In genomic region chr9:34606908-34607307, GRCh38 we compare ENCODE assay signal across 29 cellular contexts. TPM values are rescaled to one million over a fixed set of nuclear protein-coding genes. Genes with fewer than 3 reads are reported as not detected.
A peak's percentile ranks its signal among the peaks of the same experiment; 100 is the strongest.
DNase-seq lines count a peak whose midpoint lies in the region; ATAC-seq, FAIRE-seq and TF ChIP-seq lines count a peak whose summit lies in the region.
"Had no signal": no experiment of that assay in that cellular context is flagged by ENCODE, and none has a peak within 500 bp of the region (broad histone marks: within the 10 kb centered on the region; RNA-seq: fewer than 3 reads in every experiment).

No MANE protein-coding gene starts in this region.

- CTCF ChIA-PET in K562 (lab: Yijun Ruan, JAX; ENCODE audit: low intra/inter-chr PET ratio): no interaction called here

- no peaks in the 10 kb centered on the region for H3K27me3 ChIP-seq in K562 (ENCODE audit: control insufficient read depth in 2 of 2, insufficient read depth in 2 of 2, low read length in 2 of 2)
- no peaks in the 10 kb centered on the region for H3K27me3 ChIP-seq in right lobe of liver
- H3K27me3 ChIP-seq: BE2C had no signal

- no peak for TF ChIP-seq EP300 in K562 (IDR thresholded peaks at IDR 0.05; ENCODE audit: low read length)

- H3K36me3 ChIP-seq in K562 (ENCODE audit: control insufficient read depth, insufficient read depth, low read length): peaks cover 10% of the 10 kb centered on the region; the same call in 1 of the 3 replicates
- H3K36me3 ChIP-seq in right lobe of liver: no peaks in the 10 kb centered on the region
- H3K36me3 ChIP-seq: BE2C had no signal

- no peak for TF ChIP-seq POLR2A in K562 (conservative IDR thresholded peaks at IDR 0.05)
- no peak for TF ChIP-seq POLR2A in right lobe of liver (IDR thresholded peaks at IDR 0.05)

- DNase-seq in COLO668 (lab: John Stamatoyannopoulos, UW; ENCODE audit: unreplicated experiment) (peak; percentile 34), K562 (ENCODE audit: extremely low read depth in 1 of 4, low spot score in 3 of 4) (peak in 2 of 4 experiments; percentile 34 to 39), right lobe of liver (no peak), cerebellar cortex (ENCODE audit: low spot score) (no peak), kidney glomerular epithelial cell (lab: John Stamatoyannopoulos, UW) (no peak), GM10266 (ENCODE audit: extremely low spot score) (no peak)
- DNase-seq: 8988T; ACHN; BE2C; CD8-positive, alpha-beta memory T cell; DMS153; GOT3; HFFc6; KBM-7; MV-4-11; NCI-H1105; NCI-H1436 treated with DMSO at 0.1 percent for 48 hours; NCI-H2029; NCI-H446; NCI-H524 treated with DMSO at 0.1 percent for 48 hours; NCI-H774; RPMI8226; SHP77 had no signal

- H3K27ac ChIP-seq in K562 (ENCODE audit: extremely low read depth, low read depth, low read length): no peak overlapping the region
- H3K27ac ChIP-seq in right lobe of liver: peak overlapping the region in 1 of 3 donors; percentile 32

- H3K9ac ChIP-seq in K562 (ENCODE audit: insufficient read depth in 1 of 2, low read depth in 2 of 2, low read length in 2 of 2): no peak overlapping the region

- no peak for TF ChIP-seq RAD21 in K562 (CRISPR knock-in tag; conservative IDR thresholded peaks at IDR 0.05 in 1 of 2, IDR thresholded peaks at IDR 0.05 in 1 of 2)

- no peaks in the 10 kb centered on the region for H3K9me1 ChIP-seq in K562 (ENCODE audit: control insufficient read depth, insufficient read depth, low read length)

- peaks cover 17% of the 10 kb centered on the region for H3K79me2 ChIP-seq in K562 (ENCODE audit: control insufficient read depth, insufficient read depth, low read length)

- no peak overlapping the region for H3K4me3 ChIP-seq in K562
- no peak overlapping the region for H3K4me3 ChIP-seq in right lobe of liver
- H3K4me3 ChIP-seq: HAP-1 had no signal

- intact Hi-C loops in K562 (cut with micrococcal nuclease) (no loop called here), right lobe of liver (cut with DNase I) (no loop called here)

- TF ChIP-seq CTCF in K562 (IDR thresholded peaks at IDR 0.05 in 2 of 3, conservative IDR thresholded peaks at IDR 0.05 in 1 of 3; ENCODE audit: insufficient read depth in 2 of 3, low read depth in 1 of 3, low read length in 3 of 3): no peak
- TF ChIP-seq CTCF in right lobe of liver (IDR thresholded peaks at IDR 0.05): no peak
- TF ChIP-seq CTCF in GM10266 (IDR thresholded peaks at IDR 0.05; ENCODE audit: control insufficient read depth, insufficient read depth, low read depth, missing control alignments): no peak

- 29% methylated on average over 2 of the region's 3 CpGs for WGBS in K562 (ENCODE audit: insufficient coverage, low coverage, missing lambda C conversion rate)
- WGBS in right lobe of liver (ENCODE audit: insufficient coverage, low coverage, low lambda C conversion rate, missing lambda C conversion rate): 41% methylated on average over 2 of the region's 3 CpGs

- peaks cover 7 to 9% of the 10 kb centered on the region in 2 experiments; a peak in 4 of 5 replicates for H3K4me1 ChIP-seq in K562 (replicated peaks in 1 of 2; ENCODE audit: control insufficient read depth in 2 of 2, insufficient read depth in 2 of 2, low read length in 2 of 2)
- peaks cover 0 to 22% (median 6%) of the 10 kb centered on the region in 4 donors for H3K4me1 ChIP-seq in right lobe of liver
- H3K4me1 ChIP-seq: BE2C had no signal

- ATAC-seq in K562 (no peak), right lobe of liver (peak; percentile 63 to 77 (median 72))

- POLR2A ChIA-PET in K562 (lab: Yijun Ruan, JAX): interaction anchor here (0.6 kb wide), 2 partner anchors 87 to 213 kb away, joined by 3 read pairs; no protein-coding TSS in a partner anchor

- no TSS peak for BruUV-seq in K562 (replicated peaks; lab: Mats Ljungman, UMichigan)

- H2AFZ ChIP-seq in K562 (ENCODE audit: low read depth, low read length): no peak overlapping the region

- H3K4me2 ChIP-seq in K562 (ENCODE audit: insufficient read depth, low read length): no peak overlapping the region

- H3K9me3 ChIP-seq in K562 (replicated peaks; ENCODE audit: control insufficient read depth, insufficient read depth, low read depth, low read length) (no peaks in the 10 kb centered on the region), right lobe of liver (no peaks in the 10 kb centered on the region)
- H3K9me3 ChIP-seq: BE2C, HAP-1 had no signal

- in situ Hi-C loops in K562 (cut with MboI): loop anchor here (10.0 kb wide), 1 partner anchor 202 kb away; no protein-coding TSS in a partner anchor

- FAIRE-seq in K562 (lab: Jason Lieb, UNC): peak; percentile 15

- peaks cover 5% of the 10 kb centered on the region; the same call in 1 of the 2 replicates for H4K20me1 ChIP-seq in K562 (replicated peaks; ENCODE audit: control insufficient read depth, insufficient read depth, low read length)

RNA-seq across cellular contexts. Expression of gene RPP25L, which starts 5.0 kb away (rescaled TPM):
- total RNA-seq in K562 (2011; cell fraction: chromatin; rRNA removed; ENCODE audit: low replicate concordance): 4.8 and 13.1 TPM in 2 replicates
- 24.3 and 25.9 TPM in 2 replicates for total RNA-seq in K562 (2011; cell fraction: nucleolus; rRNA removed)
- 14.3 and 16.9 TPM in 2 replicates for total RNA-seq in K562 (2011; cell fraction: nucleoplasm; rRNA removed)
- total RNA-seq in K562 (2014; rRNA removed) (42.0 and 51.6 TPM in 2 replicates), K562 (2014; rRNA removed; fragmentation: Illumina TruSeq; extraction: Trizol) (12.1 and 19.1 TPM in 2 replicates), K562 (2015; rRNA removed; fragmentation: Illumina TruSeq; extraction: Trizol) (24.6 and 25.4 TPM in 2 replicates), K562 (2021) (34.9 and 38.2 TPM in 2 replicates), right lobe of liver (10 to 100 TPM; 15.2 to 29.1 (median 25.0) TPM)
- polyA plus RNA-seq in K562 (2011; rRNA removed) (31.5 and 36.7 TPM in 2 replicates), K562 (2014; fragmentation: Illumina TruSeq; extraction: Trizol) (19.7 and 39.2 TPM in 2 replicates), K562 (2014; fragmentation: Nextera tagmentation; extraction: Ambion mirVana) (10 to 100 TPM; 16.3 to 29.0 TPM), K562 (2014; rRNA removed) (43.7 and 48.2 TPM in 2 replicates)
- 43.6 and 104 TPM in 2 replicates for polyA plus RNA-seq in K562 (2011; cell fraction: cytosol; rRNA removed)
- 25.2 and 35.0 TPM in 2 replicates for polyA plus RNA-seq in K562 (2011; cell fraction: nucleus; rRNA removed)
- polyA plus RNA-seq in K562 (2012): 38.1 and 40.0 TPM in 2 replicates
- 6.4 and 8.7 TPM in 2 replicates for polyA minus RNA-seq in K562 (2011; rRNA and poly(A)+ RNA removed)
- polyA minus RNA-seq in K562 (2011; cell fraction: cytosol; rRNA and poly(A)+ RNA removed): 15.8 and 16.4 TPM in 2 replicates
- 8.1 and 13.2 TPM in 2 replicates for polyA minus RNA-seq in K562 (2011; cell fraction: nucleus; rRNA and poly(A)+ RNA removed)

RNA-seq across cellular contexts. Expression of gene DCTN3, which starts 13.4 kb away (rescaled TPM):
- total RNA-seq in K562 (2011; cell fraction: chromatin; rRNA removed; ENCODE audit: low replicate concordance): 25.9 and 51.8 TPM in 2 replicates
- total RNA-seq in K562 (2011; cell fraction: nucleolus; rRNA removed): 32.0 and 36.7 TPM in 2 replicates
- total RNA-seq in K562 (2011; cell fraction: nucleoplasm; rRNA removed): 37.9 and 46.9 TPM in 2 replicates
- total RNA-seq in K562 (2014; rRNA removed) (50.8 and 74.8 TPM in 2 replicates), K562 (2014; rRNA removed; fragmentation: Illumina TruSeq; extraction: Trizol) (30.8 and 31.3 TPM in 2 replicates), K562 (2015; rRNA removed; fragmentation: Illumina TruSeq; extraction: Trizol) (37.2 and 38.2 TPM in 2 replicates), K562 (2021) (51.0 and 53.4 TPM in 2 replicates), right lobe of liver (10 to 100 TPM; 26.4 to 36.8 (median 32.7) TPM)
- polyA plus RNA-seq in K562 (2011; rRNA removed) (44.5 and 76.3 TPM in 2 replicates), K562 (2014; fragmentation: Illumina TruSeq; extraction: Trizol) (41.9 and 47.0 TPM in 2 replicates), K562 (2014; fragmentation: Nextera tagmentation; extraction: Ambion mirVana) (10 to 100 TPM; 11.0 to 26.2 TPM), K562 (2014; rRNA removed) (45.1 and 49.2 TPM in 2 replicates)
- 55.4 and 58.3 TPM in 2 replicates for polyA plus RNA-seq in K562 (2011; cell fraction: cytosol; rRNA removed)
- 73.3 and 73.7 TPM in 2 replicates for polyA plus RNA-seq in K562 (2011; cell fraction: nucleus; rRNA removed)
- 80.4 and 98.2 TPM in 2 replicates for polyA plus RNA-seq in K562 (2012)
- 23.0 and 41.7 TPM in 2 replicates for polyA minus RNA-seq in K562 (2011; rRNA and poly(A)+ RNA removed)
- 12.4 and 19.5 TPM in 2 replicates for polyA minus RNA-seq in K562 (2011; cell fraction: cytosol; rRNA and poly(A)+ RNA removed)
- 20.6 and 25.7 TPM in 2 replicates for polyA minus RNA-seq in K562 (2011; cell fraction: nucleus; rRNA and poly(A)+ RNA removed)

RNA-seq across cellular contexts. Expression of gene CNTFR, which starts 17.4 kb away (rescaled TPM):
- not detected in 2 replicates for total RNA-seq in K562 (2011; cell fraction: chromatin; rRNA removed; ENCODE audit: low replicate concordance)
- not detected in 2 replicates for total RNA-seq in K562 (2011; cell fraction: nucleolus; rRNA removed)
- not detected in 2 replicates for total RNA-seq in K562 (2011; cell fraction: nucleoplasm; rRNA removed)
- not detected in 2 replicates for total RNA-seq in K562 (2014; rRNA removed)
- total RNA-seq in K562 (2014; rRNA removed; fragmentation: Illumina TruSeq; extraction: Trizol): not detected in 2 replicates
- total RNA-seq in K562 (2015; rRNA removed; fragmentation: Illumina TruSeq; extraction: Trizol): not detected in 2 replicates
- not detected in 2 replicates for total RNA-seq in K562 (2021)
- not detected in 2 replicates for polyA plus RNA-seq in K562 (2011; rRNA removed)
- not detected in 2 replicates for polyA plus RNA-seq in K562 (2011; cell fraction: cytosol; rRNA removed)
- not detected in 2 replicates for polyA plus RNA-seq in K562 (2011; cell fraction: nucleus; rRNA removed)
- polyA plus RNA-seq in K562 (2012): not detected in 2 replicates
- polyA plus RNA-seq in K562 (2014; fragmentation: Illumina TruSeq; extraction: Trizol): not detected in 2 replicates
- not detected for polyA plus RNA-seq in K562 (2014; fragmentation: Nextera tagmentation; extraction: Ambion mirVana)
- polyA plus RNA-seq in K562 (2014; rRNA removed): not detected in 2 replicates
- not detected in 2 replicates for polyA minus RNA-seq in K562 (2011; rRNA and poly(A)+ RNA removed)
- not detected in 2 replicates for polyA minus RNA-seq in K562 (2011; cell fraction: cytosol; rRNA and poly(A)+ RNA removed)
- polyA minus RNA-seq in K562 (2011; cell fraction: nucleus; rRNA and poly(A)+ RNA removed): not detected in 2 replicates
- 10 to 100 TPM in 1 of 6 experiments, 1 to 10 TPM in 4, under 1 TPM in 1; 0.71 to 12.5 (median 3.4) TPM for total RNA-seq in right lobe of liver
- total RNA-seq: CD8-positive, alpha-beta memory T cell; Daoy; HFFc6; HT1080; LHCN-M2; MCF 10A had no signal
- polyA plus RNA-seq: CD14-positive monocyte; CD8-positive, alpha-beta memory T cell had no signal

RNA-seq across cellular contexts. Expression of gene ARID3C, which starts 22.0 kb away (rescaled TPM):
- not detected in 2 replicates for total RNA-seq in K562 (2011; cell fraction: chromatin; rRNA removed; ENCODE audit: low replicate concordance)
- not detected in 2 replicates for total RNA-seq in K562 (2011; cell fraction: nucleolus; rRNA removed)
- total RNA-seq in K562 (2011; cell fraction: nucleoplasm; rRNA removed): not detected in 2 replicates
- total RNA-seq in K562 (2014; rRNA removed) (not detected in 2 replicates), K562 (2014; rRNA removed; fragmentation: Illumina TruSeq; extraction: Trizol) (not detected in 2 replicates), K562 (2015; rRNA removed; fragmentation: Illumina TruSeq; extraction: Trizol) (not detected in 2 replicates), K562 (2021) (not detected in 2 replicates), right lobe of liver (1 to 10 TPM; 1.7 to 6.7 (median 2.5) TPM)
- polyA plus RNA-seq in K562 (2011; rRNA removed) (not detected in 2 replicates), K562 (2014; fragmentation: Illumina TruSeq; extraction: Trizol) (not detected in 2 replicates), K562 (2014; fragmentation: Nextera tagmentation; extraction: Ambion mirVana) (not detected), K562 (2014; rRNA removed) (not detected in 2 replicates)
- polyA plus RNA-seq in K562 (2011; cell fraction: cytosol; rRNA removed): not detected in 2 replicates
- polyA plus RNA-seq in K562 (2011; cell fraction: nucleus; rRNA removed): not detected in 2 replicates
- polyA plus RNA-seq in K562 (2012): not detected in 2 replicates
- not detected in 2 replicates for polyA minus RNA-seq in K562 (2011; rRNA and poly(A)+ RNA removed)
- polyA minus RNA-seq in K562 (2011; cell fraction: cytosol; rRNA and poly(A)+ RNA removed): not detected in 2 replicates
- not detected in 2 replicates for polyA minus RNA-seq in K562 (2011; cell fraction: nucleus; rRNA and poly(A)+ RNA removed)
- total RNA-seq: Daoy, HT1080, MCF 10A had no signal
- polyA plus RNA-seq: CD14-positive monocyte; CD8-positive, alpha-beta memory T cell had no signal

RNA-seq across cellular contexts. Expression of gene SIGMAR1, which starts 30.7 kb away (rescaled TPM):
- 21.4 and 50.2 TPM in 2 replicates for total RNA-seq in K562 (2011; cell fraction: chromatin; rRNA removed; ENCODE audit: low replicate concordance)
- total RNA-seq in K562 (2011; cell fraction: nucleolus; rRNA removed): 73.4 and 78.2 TPM in 2 replicates
- total RNA-seq in K562 (2011; cell fraction: nucleoplasm; rRNA removed): 74.2 and 94.8 TPM in 2 replicates
- 43.0 and 57.5 TPM in 2 replicates for total RNA-seq in K562 (2014; rRNA removed)
- total RNA-seq in K562 (2014; rRNA removed; fragmentation: Illumina TruSeq; extraction: Trizol): 31.4 and 33.5 TPM in 2 replicates
- 29.9 and 31.2 TPM in 2 replicates for total RNA-seq in K562 (2015; rRNA removed; fragmentation: Illumina TruSeq; extraction: Trizol)
- 50.4 and 55.8 TPM in 2 replicates for total RNA-seq in K562 (2021)
- 22.1 and 35.2 TPM in 2 replicates for polyA plus RNA-seq in K562 (2011; rRNA removed)
- polyA plus RNA-seq in K562 (2011; cell fraction: cytosol; rRNA removed): 27.7 and 82.4 TPM in 2 replicates
- 21.6 and 54.1 TPM in 2 replicates for polyA plus RNA-seq in K562 (2011; cell fraction: nucleus; rRNA removed)
- polyA plus RNA-seq in K562 (2012): 38.6 and 45.7 TPM in 2 replicates
- 75.2 and 80.0 TPM in 2 replicates for polyA plus RNA-seq in K562 (2014; fragmentation: Illumina TruSeq; extraction: Trizol)
- 10 to 100 TPM in 1 of 2 experiments, 1 to 10 TPM in 1; 6.9 to 16.4 TPM for polyA plus RNA-seq in K562 (2014; fragmentation: Nextera tagmentation; extraction: Ambion mirVana)
- 56.6 and 57.5 TPM in 2 replicates for polyA plus RNA-seq in K562 (2014; rRNA removed)
- polyA minus RNA-seq in K562 (2011; rRNA and poly(A)+ RNA removed): 11.8 and 22.6 TPM in 2 replicates
- 19.7 and 24.0 TPM in 2 replicates for polyA minus RNA-seq in K562 (2011; cell fraction: cytosol; rRNA and poly(A)+ RNA removed)
- 16.7 and 20.7 TPM in 2 replicates for polyA minus RNA-seq in K562 (2011; cell fraction: nucleus; rRNA and poly(A)+ RNA removed)
- 100 to 1,000 TPM in 5 of 6 experiments, 10 to 100 TPM in 1; 69.3 to 237 (median 123) TPM for total RNA-seq in right lobe of liver
